Comparison of ENCODE assay signal across 12 cellular contexts in genomic region chr12:127548123-127548553, GRCh38.
A peak's percentile ranks its signal among the peaks of the same experiment; 100 is the strongest.
DNase-seq lines count a peak whose midpoint lies in the region; ATAC-seq, FAIRE-seq and TF ChIP-seq lines count a peak whose summit lies in the region.
"Had no signal": no experiment of that assay in that cellular context is flagged by ENCODE, and none has a peak within 500 bp of the region (broad histone marks: within the 10 kb centered on the region; RNA-seq: fewer than 3 reads in every experiment).

No MANE protein-coding gene starts in this region.

- no peak overlapping the region for H3K27ac ChIP-seq in Panc1 (ENCODE audit: low read length)
- no peak overlapping the region for H3K27ac ChIP-seq in left lung
- H3K27ac ChIP-seq: thyroid gland had no signal

- H3K4me3 ChIP-seq in MG63 (no peak overlapping the region), Panc1 (ENCODE audit: low read depth in 2 of 2, low read length in 2 of 2) (no peak overlapping the region), left lung (no peak overlapping the region)
- H3K4me3 ChIP-seq: K562, thyroid gland had no signal

- DNase-seq in COLO668 (lab: John Stamatoyannopoulos, UW; ENCODE audit: unreplicated experiment) (peak; percentile 5), MG63 (peak; percentile 62), Panc1 (ENCODE audit: low read depth, low spot score) (peak; percentile 39), glomerular visceral epithelial cell (ENCODE audit: extremely low spot score) (peak; percentile 12), GM19239 (ENCODE audit: insufficient read length, low spot score) (no peak), left lung (no peak)
- DNase-seq in effector CD4-positive, alpha-beta T cell, result no peak
- DNase-seq: anterior cingulate cortex, thyroid gland had no signal

- CTCF ChIA-PET in Panc1 (lab: Charles Lee), result no interaction called here

- 0 out of 2 replicates have a peak, but pooled peaks cover 2% of the 10 kb centered on the region for H3K9me3 ChIP-seq in MG63
- no peaks in the 10 kb centered on the region for H3K9me3 ChIP-seq in Panc1 (ENCODE audit: control insufficient read depth, insufficient read depth, low read depth, low read length)
- H3K9me3 ChIP-seq in left lung, result peaks cover 0 to 8% of the 10 kb centered on the region in 2 donors
- H3K9me3 ChIP-seq: thyroid gland had no signal

- ATAC-seq in Panc1 (no peak), GM19463 (IDR thresholded peaks at IDR 0.05; ENCODE audit: unreplicated experiment) (no peak), left lung (no peak)
- ATAC-seq: K562, sciatic nerve had no signal

- no TSS peak for BruUV-seq in Panc1 (replicated peaks; lab: Mats Ljungman, UMichigan)

- TF ChIP-seq CTCF in Panc1 (IDR thresholded peaks at IDR 0.05), result no peak
- TF ChIP-seq CTCF in left lung (IDR thresholded peaks at IDR 0.05), result no peak

- no peaks in the 10 kb centered on the region for H3K4me1 ChIP-seq in Panc1 (ENCODE audit: control insufficient read depth, insufficient read depth, low read length)
- H3K4me1 ChIP-seq in left lung, result no peaks in the 10 kb centered on the region
- H3K4me1 ChIP-seq: thyroid gland had no signal

- POLR2A ChIA-PET in Panc1 (lab: Charles Lee), result no interaction called here

- H3K27me3 ChIP-seq in MG63, result no peaks in the 10 kb centered on the region
- no peaks in the 10 kb centered on the region for H3K27me3 ChIP-seq in Panc1 (ENCODE audit: control insufficient read depth, insufficient read depth, low read length)
- no peaks in the 10 kb centered on the region for H3K27me3 ChIP-seq in left lung
- H3K27me3 ChIP-seq: thyroid gland had no signal

- no peak for FAIRE-seq in GM19239 (lab: Jason Lieb, UNC)
- FAIRE-seq: K562 had no signal

- H3K36me3 ChIP-seq in MG63 (no peaks in the 10 kb centered on the region), Panc1 (ENCODE audit: control insufficient read depth, insufficient read depth, low read length) (no peaks in the 10 kb centered on the region), left lung (no peaks in the 10 kb centered on the region)
- H3K36me3 ChIP-seq: thyroid gland had no signal

- intact Hi-C loops in Panc1 (cut with micrococcal nuclease; ENCODE audit: unreplicated experiment), result no loop called here
- intact Hi-C loops in left lung (cut with DNase I), result no loop called here

- in situ Hi-C loops in Panc1 (cut with HindIII; ENCODE audit: low pct_unique_long_range_greater_than_20kb, low sequenced_read_pairs), result no loop called here

Comparison
In these comparisons a context has a peak if more than half of its experiments do, and no peak if none do; other contexts are left out.
1. DNase-seq: peak in COLO668 (single experiment), MG63 (single experiment), Panc1 (single experiment) and glomerular visceral epithelial cell (single experiment); none in GM19239 (single experiment), effector CD4-positive, alpha-beta T cell (single experiment) and left lung (0 of 2).